8 cellular contexts compared by ENCODE assay signal in genomic region chr4:81470456-81471327, GRCh38. TPM values are rescaled to one million over a fixed set of nuclear protein-coding genes. Genes with fewer than 3 reads are reported as not detected.
A peak's percentile ranks its signal among the peaks of the same experiment; 100 is the strongest.
DNase-seq lines count a peak whose midpoint lies in the region; ATAC-seq, FAIRE-seq and TF ChIP-seq lines count a peak whose summit lies in the region.

No MANE protein-coding gene starts in this region.

- ATAC-seq in HG02840 (IDR thresholded peaks at IDR 0.05; ENCODE audit: low FRiP score, unreplicated experiment) = no peak

- peak overlapping the region; percentile 81 to 97 (median 96) for H3K27ac ChIP-seq in tibial nerve

- TF ChIP-seq CTCF in nephron progenitor cell (IDR thresholded peaks at IDR 0.05) (no peak), tibial nerve (IDR thresholded peaks at IDR 0.05) (no peak)

- H3K9me3 ChIP-seq in tibial nerve = no peaks in the 10 kb centered on the region

- peak in 1 of 2 donors; percentile 82 for TF ChIP-seq EP300 in tibial nerve (IDR thresholded peaks at IDR 0.05)

- peak in 1 of 2 donors; percentile 42 for TF ChIP-seq POLR2A in tibial nerve (IDR thresholded peaks at IDR 0.05)

- peak; percentile 64 for DNase-seq in G401 (ENCODE audit: low spot score)
- peak; percentile 43 for DNase-seq in NCI-H748 treated with DMSO at 0.1 percent for 48 hours (lab: John Stamatoyannopoulos, UW)
- DNase-seq in activated gamma-delta T cell treated with Interleukin-2 at 50 U/mL for 16 hours = peak; percentile 29
- peak; percentile 35 to 42 for DNase-seq in frontal cortex (ENCODE audit: low spot score in 2 of 2)
- peak; percentile 33 for DNase-seq in nephron progenitor cell
- DNase-seq in tibial nerve (ENCODE audit: low spot score in 2 of 2) = peak; percentile 29 to 69
- no peak for DNase-seq in RCC 7860 (ENCODE audit: low spot score)

- peaks cover 64% of the 10 kb centered on the region for H3K4me1 Mint-ChIP-seq in nephron progenitor cell

- H3K4me3 ChIP-seq in tibial nerve = peak overlapping the region; percentile 73 to 93 (median 82)

- in situ Hi-C loops in G401 (cut with HindIII; ENCODE audit: low sequenced_read_pairs) = no loop called here

- peaks cover 6% of the 10 kb centered on the region for H3K36me3 Mint-ChIP-seq in nephron progenitor cell (ENCODE audit: low read depth)

- H3K9me3 Mint-ChIP-seq in nephron progenitor cell = peaks cover 17% of the 10 kb centered on the region

- 0 to 1% methylated on average over 26 to 31 of the region's 32 CpGs for WGBS in tibial nerve, 2 donors

- H3K27me3 ChIP-seq in tibial nerve = no peaks in the 10 kb centered on the region

- peak overlapping the region; percentile 91 for H3K4me3 Mint-ChIP-seq in nephron progenitor cell

- no peak overlapping the region for H3K27ac Mint-ChIP-seq in nephron progenitor cell

- no peaks in the 10 kb centered on the region for H3K36me3 ChIP-seq in tibial nerve

- H3K4me1 ChIP-seq in tibial nerve = peaks cover 0 to 56% (median 11%) of the 10 kb centered on the region in 4 donors

- H3K27me3 Mint-ChIP-seq in nephron progenitor cell (ENCODE audit: low read depth, poor library complexity) = peaks cover 17% of the 10 kb centered on the region

- FAIRE-seq in frontal cortex (lab: Jason Lieb, UNC) (no peak), RCC 7860 (lab: Jason Lieb, UNC) (no peak)

RNA-seq across cellular contexts. Expression of gene RASGEF1B, which starts 1.0 kb away (rescaled TPM):
- not detected in 2 replicates for total RNA-seq in G401 (2014; rRNA removed; shearing (Covaris generic))
- total RNA-seq in frontal cortex (48.1 TPM), tibial nerve (10 to 100 TPM; 12.4 to 32.8 (median 15.0) TPM)

Comparison
In these comparisons a context has a peak if more than half of its experiments do, and no peak if none do; other contexts are left out.
1. RNA of gene RASGEF1B, which starts 1.0 kb away (total RNA-seq): 48.1 TPM in frontal cortex (single experiment) and 12.4 to 32.8 TPM in tibial nerve; not detected in G401; every median in the first group is over 10 times any median in the second.